Comparison of ENCODE assay signal across 9 cellular contexts in genomic region chr6:4727671-4728435, GRCh38. TPM values are rescaled to one million over a fixed set of nuclear protein-coding genes. Genes with fewer than 3 reads are reported as not detected.
DNase-seq lines count a peak whose midpoint lies in the region; ATAC-seq and TF ChIP-seq lines count a peak whose summit lies in the region.
"Had no signal": no experiment of that assay in that cellular context is flagged by ENCODE, and none has a peak within 500 bp of the region (broad histone marks: within the 10 kb centered on the region; RNA-seq: fewer than 3 reads in every experiment).

No MANE protein-coding gene starts in this region.

- no peak overlapping the region for H2BK120ac ChIP-seq in mesenchymal stem cell (ENCODE audit: low read depth, low read length)

- no peak overlapping the region for H3K4me3 Mint-ChIP-seq in Calu3 (ENCODE audit: low read depth, unreplicated experiment)
- H3K4me3 Mint-ChIP-seq: neural crest cell had no signal

- peak overlapping the region; percentile 66 for H4K91ac ChIP-seq in mesenchymal stem cell (ENCODE audit: low read length)

- H3K4me3 ChIP-seq in GM23248 (no peak overlapping the region), mesenchymal stem cell (ENCODE audit: insufficient read depth in 1 of 2, low read depth in 1 of 2, low read length in 2 of 2) (no peak overlapping the region), aorta (ENCODE audit: low read length in 2 of 2) (no peak overlapping the region), breast epithelium (no peak overlapping the region), MG63 (no peak overlapping the region), lower leg skin (ENCODE audit: low read depth, poor library complexity, severe bottlenecking) (no peak overlapping the region)

- no TSS peak for BruUV-seq in Calu3 (replicated peaks; lab: Mats Ljungman, UMichigan)

- H3K36me3 Mint-ChIP-seq in Calu3 (ENCODE audit: insufficient read depth, unreplicated experiment) = no peaks in the 10 kb centered on the region

- H3K4me2 ChIP-seq in GM23248 (ENCODE audit: unreplicated experiment) = no peak overlapping the region
- no peak overlapping the region for H3K4me2 ChIP-seq in mesenchymal stem cell (ENCODE audit: low read length, poor library complexity, severe bottlenecking)

- H3K36me3 ChIP-seq in GM23248 (ENCODE audit: low read depth) (no peaks in the 10 kb centered on the region), mesenchymal stem cell (ENCODE audit: control insufficient read depth in 1 of 2, insufficient read depth in 2 of 2, low read depth in 1 of 2, low read length in 2 of 2) (no peaks in the 10 kb centered on the region), aorta (ENCODE audit: control insufficient read depth in 1 of 2, insufficient read depth in 2 of 2, low read length in 1 of 2) (no peaks in the 10 kb centered on the region), breast epithelium (no peaks in the 10 kb centered on the region), MG63 (no peaks in the 10 kb centered on the region)

- DNase-seq in Calu3 (peak; percentile 10), GM23248 (peak; percentile 67), RPMI8226 (peak; percentile 67), mesenchymal stem cell (peak; percentile 93), aorta (no peak), breast epithelium (ENCODE audit: low spot score in 2 of 2) (no peak), MG63 (no peak), lower leg skin (ENCODE audit: low spot score in 2 of 2) (no peak)

- peak overlapping the region; percentile 1 for H4K8ac ChIP-seq in mesenchymal stem cell (ENCODE audit: low read length)

- H3K4me1 Mint-ChIP-seq in Calu3 (ENCODE audit: low read depth, unreplicated experiment) = no peaks in the 10 kb centered on the region

- no peaks in the 10 kb centered on the region for H3K9me3 Mint-ChIP-seq in Calu3 (ENCODE audit: low read depth, unreplicated experiment)
- H3K9me3 Mint-ChIP-seq: neural crest cell had no signal

- peak overlapping the region; percentile 32 to 83 for H2BK12ac ChIP-seq in mesenchymal stem cell (ENCODE audit: low read length in 2 of 2)

- in situ Hi-C loops in GM23248 (cut with MboI) = no loop called here

- H2AFZ ChIP-seq in GM23248 (no peak overlapping the region), mesenchymal stem cell (ENCODE audit: low read depth, low read length) (no peak overlapping the region)

- H3K27me3 ChIP-seq in GM23248 (replicated peaks; ENCODE audit: insufficient read depth) = no peaks in the 10 kb centered on the region
- H3K27me3 ChIP-seq in mesenchymal stem cell (ENCODE audit: control insufficient read depth in 1 of 2, insufficient read depth in 1 of 2, low read length in 2 of 2) = peaks cover 18 to 19% of the 10 kb centered on the region in 2 experiments
- H3K27me3 ChIP-seq in aorta (ENCODE audit: control insufficient read depth in 1 of 2, insufficient read depth in 2 of 2, low read length in 1 of 2) = no peaks in the 10 kb centered on the region
- no peaks in the 10 kb centered on the region for H3K27me3 ChIP-seq in breast epithelium
- H3K27me3 ChIP-seq in MG63 = no peaks in the 10 kb centered on the region

- no peak overlapping the region for H3K14ac ChIP-seq in mesenchymal stem cell (ENCODE audit: low read length in 2 of 2)

- peak overlapping the region; percentile 74 to 85 for H3K4ac ChIP-seq in mesenchymal stem cell (ENCODE audit: low read depth in 1 of 2, low read length in 2 of 2)

- H3K18ac ChIP-seq in mesenchymal stem cell (ENCODE audit: low read depth in 1 of 2, low read length in 2 of 2) = peak overlapping the region; percentile 2 to 64

- TF ChIP-seq POLR2A in breast epithelium (IDR thresholded peaks at IDR 0.05) = no peak
- no peak for TF ChIP-seq POLR2A in lower leg skin (IDR thresholded peaks at IDR 0.05)

- H3K4me1 ChIP-seq in GM23248 (ENCODE audit: insufficient read depth) (peaks cover 5% of the 10 kb centered on the region; the same call in 1 of the 2 replicates), mesenchymal stem cell (ENCODE audit: control insufficient read depth, insufficient read depth, low read depth, low read length) (no peaks in the 10 kb centered on the region), aorta (ENCODE audit: control insufficient read depth in 1 of 2, insufficient read depth in 2 of 2, low read length in 2 of 2) (no peaks in the 10 kb centered on the region), breast epithelium (no peaks in the 10 kb centered on the region)

- no peak overlapping the region for H2BK15ac ChIP-seq in mesenchymal stem cell (ENCODE audit: low read depth, poor library complexity, severe bottlenecking)

- intact Hi-C loops in Calu3 (cut with micrococcal nuclease; ENCODE audit: unreplicated experiment) = no loop called here
- intact Hi-C loops in aorta (cut with DNase I) = no loop called here
- intact Hi-C loops in breast epithelium (cut with DNase I; ENCODE audit: low total_unique reads) = no loop called here
- intact Hi-C loops in lower leg skin (cut with DNase I; ENCODE audit: low total_unique reads) = no loop called here

- H2BK5ac ChIP-seq in mesenchymal stem cell (ENCODE audit: low read depth, low read length, poor library complexity, severe bottlenecking) = no peak overlapping the region

- H3K9me3 ChIP-seq in GM23248 (ENCODE audit: low read depth) (no peaks in the 10 kb centered on the region), mesenchymal stem cell (ENCODE audit: control insufficient read depth, low read length) (no peaks in the 10 kb centered on the region), aorta (ENCODE audit: control insufficient read depth, low read length) (no peaks in the 10 kb centered on the region), breast epithelium (no peaks in the 10 kb centered on the region), MG63 (no peaks in the 10 kb centered on the region)

- H3K23ac ChIP-seq in mesenchymal stem cell (ENCODE audit: low read length in 2 of 2) = peak overlapping the region in 1 of 2 experiments; percentile 59

- CTCF ChIA-PET in Calu3 (lab: Charles Lee) = no interaction called here

- H3K27me3 Mint-ChIP-seq in Calu3 (ENCODE audit: unreplicated experiment) = no peaks in the 10 kb centered on the region

- H3K9ac ChIP-seq in GM23248 (no peak overlapping the region), mesenchymal stem cell (ENCODE audit: low read length) (no peak overlapping the region)

- peaks cover 5% of the 10 kb centered on the region; the same call in 1 of the 2 replicates for H3F3A ChIP-seq in GM23248 (ENCODE audit: insufficient read depth)

- H3K27ac Mint-ChIP-seq in Calu3 (ENCODE audit: unreplicated experiment) = no peak overlapping the region

- H4K20me1 ChIP-seq in GM23248 (ENCODE audit: insufficient read depth) = no peaks in the 10 kb centered on the region

- H3K9me2 ChIP-seq in GM23248 (ENCODE audit: insufficient read depth) = no peaks in the 10 kb centered on the region

- no peaks in the 10 kb centered on the region for H3K79me1 ChIP-seq in mesenchymal stem cell (replicated peaks; ENCODE audit: low read length, poor library complexity, severe bottlenecking)

- H3K27ac ChIP-seq in GM23248 (no peak overlapping the region), mesenchymal stem cell (ENCODE audit: low read length, poor library complexity, severe bottlenecking) (no peak overlapping the region), aorta (ENCODE audit: low read depth in 1 of 2, low read length in 2 of 2) (no peak overlapping the region), breast epithelium (no peak overlapping the region)

- TF ChIP-seq CTCF in Calu3 (IDR thresholded peaks at IDR 0.05; ENCODE audit: unreplicated experiment) = no peak
- TF ChIP-seq CTCF in breast epithelium (IDR thresholded peaks at IDR 0.05) = no peak
- TF ChIP-seq CTCF in lower leg skin (IDR thresholded peaks at IDR 0.05) = no peak

- H2AK5ac ChIP-seq in mesenchymal stem cell (ENCODE audit: low read length, severe bottlenecking) = no peak overlapping the region

- WGBS in GM23248 (ENCODE audit: low coverage in 1 of 2, low lambda C conversion rate in 2 of 2, missing lambda C conversion rate in 2 of 2), 2 experiments = 21 to 23% methylated on average over 8 of the region's 8 CpGs
- 57% methylated on average over 8 of the region's 8 CpGs for WGBS in mesenchymal stem cell
- 41 to 42% methylated on average over 8 of the region's 8 CpGs for WGBS in aorta, 2 donors
- 42 to 44% methylated on average over 8 of the region's 8 CpGs for WGBS in lower leg skin, 2 donors

- H3K79me2 ChIP-seq in GM23248 (ENCODE audit: insufficient read depth) = no peaks in the 10 kb centered on the region

- no peak for ATAC-seq in aorta (ENCODE audit: low FRiP score)

RNA-seq across cellular contexts. Expression of gene CDYL, which starts 48.4 kb away (rescaled TPM):
- 45.2 and 48.9 TPM in 2 replicates for total RNA-seq in Calu3 (2022)
- 25.8 and 27.9 TPM in 2 replicates for total RNA-seq in GM23248 (2014; rRNA removed; shearing (Covaris generic))
- polyA plus RNA-seq in GM23248 (2016; fragmentation: Nextera tagmentation; extraction: Ambion mirVana) = 7.9 and 8.0 TPM in 2 replicates
- 35.1 TPM for polyA plus RNA-seq in mesenchymal stem cell (2013, experiment 1 of 2)
- 33.1 TPM for polyA plus RNA-seq in mesenchymal stem cell (2013, experiment 2 of 2)
- 10 to 100 TPM; 42.9 to 44.2 TPM for total RNA-seq in aorta
- polyA plus RNA-seq in aorta = 1 to 10 TPM; 9.6 to 9.9 TPM
- total RNA-seq in breast epithelium = 10 to 100 TPM; 32.9 to 58.0 (median 40.0) TPM
- 21.5 and 26.8 TPM in 2 replicates for total RNA-seq in MG63 (2014; rRNA removed; shearing (Covaris generic); ENCODE audit: low replicate concordance)
- total RNA-seq in lower leg skin = 10 to 100 TPM; 32.1 to 61.4 (median 39.0) TPM

Comparison
In these comparisons a context has a peak if more than half of its experiments do, and no peak if none do; other contexts are left out.
1. DNase-seq: peak in Calu3 (single experiment), GM23248 (single experiment), RPMI8226 (single experiment) and mesenchymal stem cell (single experiment); none in aorta (0 of 2), breast epithelium (0 of 2), MG63 (single experiment) and lower leg skin (0 of 2).